ENCODE assay signal across 1 cellular context in the genomic region with DNA sequence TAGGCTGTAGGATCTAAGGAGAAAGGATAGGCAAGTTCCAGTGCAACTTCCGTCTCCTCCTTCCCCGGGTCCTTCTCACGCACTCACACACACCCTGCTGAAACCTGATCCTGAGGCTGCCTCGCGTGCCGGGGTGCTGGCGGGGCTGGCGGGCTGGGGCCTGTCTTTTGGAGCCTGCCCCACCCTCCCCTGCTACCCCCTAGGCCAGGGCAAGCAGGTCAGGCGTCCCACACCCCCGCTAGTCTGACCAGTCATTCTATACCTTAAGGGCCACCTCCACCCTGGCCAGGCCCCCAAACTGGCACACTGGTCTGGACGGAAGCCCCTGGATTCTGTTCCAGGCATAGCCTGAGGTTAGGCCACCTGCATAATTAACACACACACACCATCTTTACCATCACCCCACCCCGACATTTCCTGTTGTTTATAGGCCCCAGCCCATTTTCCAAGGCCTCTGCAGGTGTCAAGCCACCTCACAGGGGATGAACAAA.
TF ChIP-seq lines count a peak whose summit lies in the region.

No MANE protein-coding gene starts in this region.

TF ChIP-seq in HCT116, 20 proteins besides CTCF, POLR2A, EP300 and RAD21:
- no peak for TF ChIP-seq ELF1 (IDR thresholded peaks at IDR 0.05; ENCODE audit: borderline replicate concordance, low read depth)
- TF ChIP-seq, protein P1, sequence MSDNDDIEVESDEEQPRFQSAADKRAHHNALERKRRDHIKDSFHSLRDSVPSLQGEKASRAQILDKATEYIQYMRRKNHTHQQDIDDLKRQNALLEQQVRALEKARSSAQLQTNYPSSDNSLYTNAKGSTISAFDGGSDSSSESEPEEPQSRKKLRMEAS (IDR thresholded peaks at IDR 0.05) = 0 out of 2 replicates have a peak, but pooled peaks have one; percentile 46
- peak; percentile 23 for TF ChIP-seq TCF7L2 (IDR thresholded peaks at IDR 0.05; ENCODE audit: borderline replicate concordance, extremely low read depth, insufficient read depth, insufficient read length)
- peak; percentile 4 for TF ChIP-seq YY1 (IDR thresholded peaks at IDR 0.05; ENCODE audit: extremely low read depth, insufficient replicate concordance, low read depth, low read length)
- peak; percentile 65 for TF ChIP-seq SP1 (IDR thresholded peaks at IDR 0.05; ENCODE audit: low read depth)
- peak; percentile 57 for TF ChIP-seq POLR2AphosphoS5 (IDR thresholded peaks at IDR 0.05; ENCODE audit: low read depth, low read length)
- no peak for TF ChIP-seq SIN3A (IDR thresholded peaks at IDR 0.05; ENCODE audit: low read depth)
- TF ChIP-seq EZH2 (IDR thresholded peaks at IDR 0.05) = no peak
